20 cellular contexts compared by ENCODE assay signal in genomic region chr15:77589839-77590238, GRCh38. TPM values are rescaled to one million over a fixed set of nuclear protein-coding genes. Genes with fewer than 3 reads are reported as not detected.
DNase-seq lines count a peak whose midpoint lies in the region; ATAC-seq and TF ChIP-seq lines count a peak whose summit lies in the region.
"Had no signal": no experiment of that assay in that cellular context is flagged by ENCODE, and none has a peak within 500 bp of the region (broad histone marks: within the 10 kb centered on the region; RNA-seq: fewer than 3 reads in every experiment).

No MANE protein-coding gene starts in this region.

- intact Hi-C loops in Calu3 (cut with micrococcal nuclease; ENCODE audit: unreplicated experiment): no loop called here

- TF ChIP-seq CTCF in Calu3 (IDR thresholded peaks at IDR 0.05; ENCODE audit: unreplicated experiment) (no peak), neural crest cell (conservative IDR thresholded peaks at IDR 0.05) (no peak)

- H3K27ac Mint-ChIP-seq in Calu3 (ENCODE audit: unreplicated experiment) (no peak overlapping the region), neural crest cell (ENCODE audit: unreplicated experiment) (peak overlapping the region; percentile 57)
- H3K27ac Mint-ChIP-seq in stimulated activated memory B cell treated with anti-CD40 and anti-IgM and Interleukin-4, amounts not matched to agents 10 μg/mL and 1 μg/mL and 100 μg/mL, for 72 hours: no peak overlapping the region
- H3K27ac Mint-ChIP-seq: activated CD8-positive, alpha-beta memory T cell treated with anti-CD3 and anti-CD28 coated beads, Interleukin-2, amount 10 ng/mL, durations not matched to agents 7 days and 5 days; B cell; memory B cell; stimulated activated naive B cell treated with anti-CD40 and anti-IgM and Interleukin-4, amounts not matched to agents 10 μg/mL and 1 μg/mL and 100 μg/mL, for 72 hours had no signal

- H3K9me3 Mint-ChIP-seq in Calu3 (ENCODE audit: low read depth, unreplicated experiment) (no peaks in the 10 kb centered on the region), neural crest cell (no peaks in the 10 kb centered on the region)
- no peaks in the 10 kb centered on the region for H3K9me3 Mint-ChIP-seq in stimulated activated memory B cell treated with anti-CD40 and anti-IgM and Interleukin-4, amounts not matched to agents 10 μg/mL and 1 μg/mL and 100 μg/mL, for 72 hours
- H3K9me3 Mint-ChIP-seq: stimulated activated naive B cell treated with anti-CD40 and anti-IgM and Interleukin-4, amounts not matched to agents 10 μg/mL and 1 μg/mL and 100 μg/mL, for 72 hours had no signal

- BruUV-seq in Calu3 (replicated peaks; lab: Mats Ljungman, UMichigan): no TSS peak

- H3K27me3 Mint-ChIP-seq in Calu3 (ENCODE audit: unreplicated experiment): peaks cover 79% of the 10 kb centered on the region
- H3K27me3 Mint-ChIP-seq in neural crest cell (ENCODE audit: low read depth): no peaks in the 10 kb centered on the region
- peaks cover 40% of the 10 kb centered on the region for H3K27me3 Mint-ChIP-seq in stimulated activated memory B cell treated with anti-CD40 and anti-IgM and Interleukin-4, amounts not matched to agents 10 μg/mL and 1 μg/mL and 100 μg/mL, for 72 hours
- H3K27me3 Mint-ChIP-seq: activated CD8-positive, alpha-beta memory T cell treated with anti-CD3 and anti-CD28 coated beads, Interleukin-2, amount 10 ng/mL, durations not matched to agents 7 days and 5 days had no signal

- ATAC-seq in stimulated activated memory B cell treated with anti-CD40 and anti-IgM and Interleukin-4, amounts not matched to agents 10 μg/mL and 1 μg/mL and 100 μg/mL, for 72 hours: no peak
- ATAC-seq: activated CD8-positive, alpha-beta memory T cell treated with anti-CD3 and anti-CD28 coated beads, Interleukin-2, amount 10 ng/mL, durations not matched to agents 7 days and 5 days; stimulated activated naive B cell treated with anti-CD40 and anti-IgM and Interleukin-4, amounts not matched to agents 10 μg/mL and 1 μg/mL and 100 μg/mL, for 72 hours had no signal

- CTCF ChIA-PET in Calu3 (lab: Charles Lee): interaction anchor here (0.5 kb wide), 1 partner anchor 367 kb away, joined by 4 read pairs; no protein-coding TSS in a partner anchor

- no peaks in the 10 kb centered on the region for H3K4me1 Mint-ChIP-seq in Calu3 (ENCODE audit: low read depth, unreplicated experiment)
- H3K4me1 Mint-ChIP-seq in neural crest cell: peaks cover 20% of the 10 kb centered on the region
- H3K4me1 Mint-ChIP-seq in stimulated activated memory B cell treated with anti-CD40 and anti-IgM and Interleukin-4, amounts not matched to agents 10 μg/mL and 1 μg/mL and 100 μg/mL, for 72 hours: no peaks in the 10 kb centered on the region
- H3K4me1 Mint-ChIP-seq: activated CD8-positive, alpha-beta memory T cell treated with anti-CD3 and anti-CD28 coated beads, Interleukin-2, amount 10 ng/mL, durations not matched to agents 7 days and 5 days; B cell; memory B cell; stimulated activated naive B cell treated with anti-CD40 and anti-IgM and Interleukin-4, amounts not matched to agents 10 μg/mL and 1 μg/mL and 100 μg/mL, for 72 hours had no signal

- H3K36me3 Mint-ChIP-seq in Calu3 (ENCODE audit: insufficient read depth, unreplicated experiment) (no peaks in the 10 kb centered on the region), neural crest cell (ENCODE audit: low read depth) (no peaks in the 10 kb centered on the region)
- H3K36me3 Mint-ChIP-seq in stimulated activated memory B cell treated with anti-CD40 and anti-IgM and Interleukin-4, amounts not matched to agents 10 μg/mL and 1 μg/mL and 100 μg/mL, for 72 hours: no peaks in the 10 kb centered on the region
- H3K36me3 Mint-ChIP-seq: activated CD8-positive, alpha-beta memory T cell treated with anti-CD3 and anti-CD28 coated beads, Interleukin-2, amount 10 ng/mL, durations not matched to agents 7 days and 5 days; memory B cell; stimulated activated naive B cell treated with anti-CD40 and anti-IgM and Interleukin-4, amounts not matched to agents 10 μg/mL and 1 μg/mL and 100 μg/mL, for 72 hours had no signal

- H3K4me3 Mint-ChIP-seq in Calu3 (ENCODE audit: low read depth, unreplicated experiment) (no peak overlapping the region), neural crest cell (no peak overlapping the region)
- no peak overlapping the region for H3K4me3 Mint-ChIP-seq in stimulated activated memory B cell treated with anti-CD40 and anti-IgM and Interleukin-4, amounts not matched to agents 10 μg/mL and 1 μg/mL and 100 μg/mL, for 72 hours
- H3K4me3 Mint-ChIP-seq: activated CD8-positive, alpha-beta memory T cell treated with anti-CD3 and anti-CD28 coated beads, Interleukin-2, amount 10 ng/mL, durations not matched to agents 7 days and 5 days; B cell; memory B cell; stimulated activated naive B cell treated with anti-CD40 and anti-IgM and Interleukin-4, amounts not matched to agents 10 μg/mL and 1 μg/mL and 100 μg/mL, for 72 hours had no signal

- DNase-seq in Calu3 (peak; percentile 54), NCI-H1092 (lab: John Stamatoyannopoulos, UW) (peak; percentile 2), dermis blood vessel endothelial cell (peak; percentile 38), neural crest cell (ENCODE audit: low read depth, low spot score) (peak; percentile 23), iPS-NIHi11 (ENCODE audit: low spot score) (no peak)
- no peak for DNase-seq in stimulated activated naive CD4-positive, alpha-beta T cell (lab: John Stamatoyannopoulos, UW)
- no peak for DNase-seq in activated CD8-positive, alpha-beta memory T cell treated with anti-CD3 and anti-CD28 coated beads, Interleukin-2, amount 50 U/mL, for 4 hours
- DNase-seq: activated CD8-positive, alpha-beta memory T cell treated with anti-CD3 and anti-CD28 coated beads, Interleukin-2, amount 10 ng/mL, durations not matched to agents 7 days and 5 days; activated naive CD4-positive, alpha-beta T cell treated with Interleukin-2 at 50 U/mL for 16 hours; DND-41; effector CD4-positive, alpha-beta T cell; KBM-7; NCI-H146; NCI-H446 treated with DMSO at 0.1 percent for 48 hours; PC-9; stimulated activated naive B cell treated with anti-CD40 and anti-IgM and Interleukin-4, amounts not matched to agents 10 μg/mL and 1 μg/mL and 100 μg/mL, for 72 hours; SW 1271 had no signal

RNA-seq across cellular contexts. Expression of gene LINGO1, which starts 42.9 kb away (rescaled TPM):
- total RNA-seq in Calu3 (2022) (0.27 TPM in 1 of 2 replicates, not detected in the other), dermis blood vessel endothelial cell (0.51 TPM in 1 of 2 replicates, not detected in the other), neural crest cell (31.0 and 36.8 TPM in 2 replicates)
- total RNA-seq: activated CD8-positive, alpha-beta memory T cell treated with anti-CD3 and anti-CD28 coated beads, Interleukin-2, amount 10 ng/mL, durations not matched to agents 7 days and 5 days; B cell; PC-9 had no signal

Comparison
In these comparisons a context has a peak if more than half of its experiments do, and no peak if none do; other contexts are left out.
1. DNase-seq: peak in Calu3 (single experiment), NCI-H1092 (single experiment), dermis blood vessel endothelial cell (single experiment) and neural crest cell (single experiment); none in stimulated activated naive CD4-positive, alpha-beta T cell (0 of 6), activated CD8-positive, alpha-beta memory T cell treated with anti-CD3 and anti-CD28 coated beads, Interleukin-2, amount 50 U/mL, for 4 hours (single experiment) and iPS-NIHi11 (single experiment).
2. RNA of gene LINGO1, which starts 42.9 kb away (total RNA-seq): 31.0 to 36.8 TPM in neural crest cell; 0.27 TPM in Calu3 and 0.51 TPM in dermis blood vessel endothelial cell; every median in the first group is over 10 times any median in the second.